ENCODE assay signal across 9 cellular contexts in genomic region chrX:120697053-120697452, GRCh38.
A peak's percentile ranks its signal among the peaks of the same experiment; 100 is the strongest.
DNase-seq lines count a peak whose midpoint lies in the region; ATAC-seq, FAIRE-seq and TF ChIP-seq lines count a peak whose summit lies in the region.
"Had no signal": no experiment of that assay in that cellular context is flagged by ENCODE, and none has a peak within 500 bp of the region (broad histone marks: within the 10 kb centered on the region; RNA-seq: fewer than 3 reads in every experiment).

No MANE protein-coding gene starts in this region.

- peak overlapping the region; percentile 58 for H3K4me3 Mint-ChIP-seq in activated naive CD8-positive, alpha-beta T cell

- ATAC-seq in GM18502 (IDR thresholded peaks at IDR 0.05; ENCODE audit: poor library complexity, unreplicated experiment) (peak; percentile 93), GM21515 (IDR thresholded peaks at IDR 0.05; ENCODE audit: unreplicated experiment) (peak; percentile 78), HG03442 (IDR thresholded peaks at IDR 0.05; ENCODE audit: unreplicated experiment) (peak; percentile 91), pancreas (no peak)

- H3K27ac ChIP-seq in pancreas: no peak overlapping the region
- H3K27ac ChIP-seq in hepatocyte: no peak overlapping the region

- H3K4me3 ChIP-seq in pancreas: no peak overlapping the region
- no peak overlapping the region for H3K4me3 ChIP-seq in hepatocyte

- no peak for TF ChIP-seq CTCF in pancreas (IDR thresholded peaks at IDR 0.05)
- TF ChIP-seq CTCF in hepatocyte (IDR thresholded peaks at IDR 0.05; ENCODE audit: poor library complexity): no peak

- H3K36me3 Mint-ChIP-seq in activated naive CD8-positive, alpha-beta T cell: peaks cover 6% of the 10 kb centered on the region

- H3K27me3 Mint-ChIP-seq in activated naive CD8-positive, alpha-beta T cell: no peaks in the 10 kb centered on the region

- H3K4me1 ChIP-seq in pancreas (no peaks in the 10 kb centered on the region), hepatocyte (ENCODE audit: insufficient read depth) (no peaks in the 10 kb centered on the region)

- H3K79me2 ChIP-seq in hepatocyte: no peaks in the 10 kb centered on the region

- peaks cover 18% of the 10 kb centered on the region for H3K4me1 Mint-ChIP-seq in activated naive CD8-positive, alpha-beta T cell (ENCODE audit: low read depth)

- no peak overlapping the region for H3K4me2 ChIP-seq in hepatocyte

- H3K9me3 Mint-ChIP-seq in activated naive CD8-positive, alpha-beta T cell (ENCODE audit: low read depth): peaks cover 10% of the 10 kb centered on the region

- no peak overlapping the region for H2AFZ ChIP-seq in hepatocyte

- H3K36me3 ChIP-seq in pancreas (no peaks in the 10 kb centered on the region), hepatocyte (replicated peaks; ENCODE audit: insufficient read depth, low read depth) (no peaks in the 10 kb centered on the region)

- DNase-seq in pancreas (no peak), hepatocyte (ENCODE audit: low spot score) (no peak), HPDE6-E6E7 (ENCODE audit: extremely low spot score) (no peak), GF-D8 (lab: John Stamatoyannopoulos, UW) (no peak)
- DNase-seq: DMS153 had no signal

- no peaks in the 10 kb centered on the region for H4K20me1 ChIP-seq in hepatocyte (ENCODE audit: insufficient read depth, poor library complexity, severe bottlenecking)

- intact Hi-C loops in pancreas (cut with DNase I): no loop called here

- H3K27ac Mint-ChIP-seq in activated naive CD8-positive, alpha-beta T cell: peak overlapping the region; percentile 88

- H3K27me3 ChIP-seq in pancreas (no peaks in the 10 kb centered on the region), hepatocyte (no peaks in the 10 kb centered on the region)

- H3K9me2 ChIP-seq in hepatocyte (replicated peaks; ENCODE audit: insufficient read depth): no peaks in the 10 kb centered on the region

- no peak for FAIRE-seq in pancreas (lab: Jason Lieb, UNC)

- H3K9me3 ChIP-seq in pancreas: no peaks in the 10 kb centered on the region
- no peaks in the 10 kb centered on the region for H3K9me3 ChIP-seq in hepatocyte (ENCODE audit: low read depth)

Comparison
In these comparisons a context has a peak if more than half of its experiments do, and no peak if none do; other contexts are left out.
1. ATAC-seq: peak in GM18502 (single experiment), GM21515 (single experiment) and HG03442 (single experiment); none in pancreas (0 of 4).